Comparison of ENCODE assay signal across 1 cellular context in genomic region chr5:180208435-180209081, GRCh38.
TF ChIP-seq lines count a peak whose summit lies in the region.

No MANE protein-coding gene starts in this region.

TF ChIP-seq in K562, 482 proteins besides CTCF, POLR2A, EP300 and RAD21 (continued from another document):
- TF ChIP-seq SIN3A (IDR thresholded peaks at IDR 0.05; ENCODE audit: borderline replicate concordance in 2 of 2, control insufficient read depth in 1 of 2, low read depth in 2 of 2, low read length in 2 of 2) = 0 out of 4 replicates have a peak, but pooled peaks of 1 of the 2 experiments have one; percentile 2
- peak; percentile 70 for TF ChIP-seq CTCFL (IDR thresholded peaks at IDR 0.05; ENCODE audit: borderline replicate concordance, insufficient read depth, low read depth, low read length, poor library complexity, severe bottlenecking)
- no peak for TF ChIP-seq NCOR1 (IDR thresholded peaks at IDR 0.05)
- TF ChIP-seq ZNF408 (CRISPR knock-in tag; IDR thresholded peaks at IDR 0.05; ENCODE audit: low read depth) = no peak
- TF ChIP-seq TGIF2 (CRISPR knock-in tag; IDR thresholded peaks at IDR 0.05) = no peak
- no peak for TF ChIP-seq ZKSCAN1 (IDR thresholded peaks at IDR 0.05; ENCODE audit: low read depth, low read length)
- no peak for TF ChIP-seq U2AF1 (optimal IDR thresholded peaks at IDR 0.05; ENCODE audit: low read depth, low read length)
- 0 out of 2 replicates have a peak, but pooled peaks have one; percentile 32 for TF ChIP-seq POLR2G (IDR thresholded peaks at IDR 0.05; ENCODE audit: low read depth, low read length)
- no peak for TF ChIP-seq RB1 (IDR thresholded peaks at IDR 0.05; ENCODE audit: low read depth)
- TF ChIP-seq SRSF1 (IDR thresholded peaks at IDR 0.05; ENCODE audit: low read depth, low read length) = no peak
- TF ChIP-seq MIER1 (IDR thresholded peaks at IDR 0.05; ENCODE audit: low read depth) = no peak
- TF ChIP-seq E2F3 (CRISPR knock-in tag; IDR thresholded peaks at IDR 0.05) = no peak
- peak; percentile 58; the same call in 1 of the 2 replicates for TF ChIP-seq HDAC2 (IDR thresholded peaks at IDR 0.05)
- TF ChIP-seq BCOR (IDR thresholded peaks at IDR 0.05) = peak; percentile 90
- peak in 1 of 2 experiments; percentile 74 for TF ChIP-seq E2F6 (IDR thresholded peaks at IDR 0.05; ENCODE audit: borderline replicate concordance in 1 of 2, extremely low read depth in 1 of 2, insufficient read depth in 1 of 2, insufficient read length in 1 of 2, low read depth in 1 of 2, low read length in 1 of 2, poor library complexity in 1 of 2, severe bottlenecking in 1 of 2)
- no peak for TF ChIP-seq ZNF444 (CRISPR knock-in tag; IDR thresholded peaks at IDR 0.05)
- 0 out of 2 replicates have a peak, but pooled peaks have one; percentile 39 for TF ChIP-seq ZNF395 (CRISPR knock-in tag; IDR thresholded peaks at IDR 0.05)
- TF ChIP-seq MECOM (CRISPR knock-in tag; IDR thresholded peaks at IDR 0.05) = no peak
- TF ChIP-seq ELK3 (CRISPR knock-in tag; IDR thresholded peaks at IDR 0.05) = no peak
- peak; percentile 41; the same call in 1 of the 2 replicates for TF ChIP-seq L3MBTL2 (IDR thresholded peaks at IDR 0.05)
- TF ChIP-seq CXXC5 (CRISPR knock-in tag; IDR thresholded peaks at IDR 0.05) = no peak; the same call in 1 of the 2 replicates
- TF ChIP-seq ZNF740 (CRISPR knock-in tag; IDR thresholded peaks at IDR 0.05) = no peak
- no peak for TF ChIP-seq ZNF740 (tag; IDR thresholded peaks at IDR 0.05)
- TF ChIP-seq SMARCA5 (IDR thresholded peaks at IDR 0.05) = peak; percentile 51; the same call in 1 of the 2 replicates
- no peak for TF ChIP-seq ZNF354B (CRISPR knock-in tag; IDR thresholded peaks at IDR 0.05)
- no peak for TF ChIP-seq CREB3L1 (IDR thresholded peaks at IDR 0.05; ENCODE audit: borderline replicate concordance, low read depth)
- TF ChIP-seq TRIM24 (IDR thresholded peaks at IDR 0.05) = no peak
- no peak for TF ChIP-seq ZNF717 (CRISPR knock-in tag; IDR thresholded peaks at IDR 0.05)
- no peak for TF ChIP-seq ZNF449 (CRISPR knock-in tag; IDR thresholded peaks at IDR 0.05)
- no peak for TF ChIP-seq MEF2A (IDR thresholded peaks at IDR 0.05; ENCODE audit: control insufficient read depth, low read depth, low read length)
- peak in 1 of 2 experiments; percentile 62; a peak in 3 of 4 replicates for TF ChIP-seq KDM1A (IDR thresholded peaks at IDR 0.05)
- no peak for TF ChIP-seq ID3 (CRISPR knock-in tag; IDR thresholded peaks at IDR 0.05)
- TF ChIP-seq ID3 (tag; IDR thresholded peaks at IDR 0.05) = 0 out of 2 replicates have a peak, but pooled peaks have one; percentile 18
- TF ChIP-seq CEBPG (CRISPR knock-in tag; IDR thresholded peaks at IDR 0.05) = no peak
- TF ChIP-seq CEBPG (tag; conservative IDR thresholded peaks at IDR 0.05 in 1 of 2, IDR thresholded peaks at IDR 0.05 in 1 of 2) = no peak
- TF ChIP-seq BCLAF1 (IDR thresholded peaks at IDR 0.05; ENCODE audit: borderline replicate concordance in 1 of 2, control insufficient read depth in 1 of 2, low read depth in 2 of 2, low read length in 1 of 2) = no peak
- no peak for TF ChIP-seq ZBED1 (IDR thresholded peaks at IDR 0.05)
- TF ChIP-seq MCM5 (IDR thresholded peaks at IDR 0.05; ENCODE audit: low read depth) = no peak
- 0 out of 2 replicates have a peak, but pooled peaks have one; percentile 23 for TF ChIP-seq MAX (CRISPR knock-in tag; IDR thresholded peaks at IDR 0.05)
- peak; percentile 46; the same call in 1 of the 2 replicates for TF ChIP-seq BHLHE40 (IDR thresholded peaks at IDR 0.05; ENCODE audit: low read length)
- no peak for TF ChIP-seq NCOA1 (IDR thresholded peaks at IDR 0.05; ENCODE audit: low read depth)
